Comparison of ENCODE assay signal across 17 cellular contexts in the genomic region with DNA sequence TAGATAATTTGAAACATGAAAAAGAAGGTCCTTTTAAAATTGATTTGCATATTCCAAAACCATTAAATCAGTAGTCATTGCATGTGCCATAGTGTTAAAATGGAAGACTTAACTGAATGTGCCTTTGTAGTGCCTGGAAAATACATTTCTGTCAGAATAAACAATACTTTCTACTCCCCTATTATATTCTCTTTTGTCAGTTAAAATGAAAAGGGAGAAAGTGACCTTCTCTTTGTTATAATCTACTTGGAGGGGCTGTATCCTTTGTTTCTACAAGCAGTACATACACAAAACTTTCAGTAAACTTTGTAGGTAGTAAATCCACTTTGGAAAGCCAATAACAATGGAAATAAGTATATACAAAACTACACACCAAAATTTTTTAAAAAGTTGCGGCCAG.
DNase-seq lines count a peak whose midpoint lies in the region; ATAC-seq and TF ChIP-seq lines count a peak whose summit lies in the region.
"Had no signal": no experiment of that assay in that cellular context is flagged by ENCODE, and none has a peak within 500 bp of the region (broad histone marks: within the 10 kb centered on the region; RNA-seq: fewer than 3 reads in every experiment).

No MANE protein-coding gene starts in this region.

- no peak overlapping the region for H4K91ac ChIP-seq in neuronal stem cell (ENCODE audit: low read depth, low read length, poor library complexity)

- no peak overlapping the region for H2AK5ac ChIP-seq in neuronal stem cell (ENCODE audit: low read depth, low read length)

- H2BK12ac ChIP-seq in neuronal stem cell (ENCODE audit: low read length), result no peak overlapping the region

- POLR2A ChIA-PET in SK-N-SH (lab: Yijun Ruan, JAX), result no interaction called here

- WGBS in SK-N-SH (ENCODE audit: low lambda C conversion rate), result 89% methylated on average over 1 of the region's 1 CpG
- WGBS in hepatocyte (ENCODE audit: low lambda C conversion rate, missing lambda C conversion rate), result 88% methylated on average over 1 of the region's 1 CpG
- WGBS in neuronal stem cell (ENCODE audit: extremely low coverage in 2 of 2, insufficient read length in 2 of 2, insufficient replicate concordance in 1 of 2), 2 donors, result no CpG with 5 or more reads among the region's 1 CpG

- H2BK5ac ChIP-seq in neuronal stem cell (ENCODE audit: low read length), result no peak overlapping the region

- H3K9me2 ChIP-seq in SK-N-SH, result no peaks in the 10 kb centered on the region
- H3K9me2 ChIP-seq in hepatocyte (replicated peaks; ENCODE audit: insufficient read depth), result no peaks in the 10 kb centered on the region

- intact Hi-C loops in colonic mucosa (cut with DNase I), result no loop called here

- H4K20me1 ChIP-seq in SK-N-SH (ENCODE audit: insufficient read depth), result no peaks in the 10 kb centered on the region
- no peaks in the 10 kb centered on the region for H4K20me1 ChIP-seq in hepatocyte (ENCODE audit: insufficient read depth, poor library complexity, severe bottlenecking)
- H4K20me1 ChIP-seq: BLaER1 treated with 17β-estradiol and CSF1 and Interleukin-3, amounts not matched to agents 10 nM and 100 nM had no signal

- TF ChIP-seq CTCF in SK-N-SH (IDR thresholded peaks at IDR 0.05) (no peak), hepatocyte (IDR thresholded peaks at IDR 0.05; ENCODE audit: poor library complexity) (no peak), colonic mucosa (IDR thresholded peaks at IDR 0.05) (no peak)

- no peak overlapping the region for H3K14ac ChIP-seq in neuronal stem cell (ENCODE audit: low read length)

- H3K4me1 ChIP-seq in SK-N-SH (ENCODE audit: control insufficient read depth in 1 of 2, insufficient read depth in 2 of 2, low read depth in 1 of 2, low read length in 1 of 2) (peaks cover 0 to 5% of the 10 kb centered on the region in 2 experiments; a peak in 2 of 4 replicates), hepatocyte (ENCODE audit: insufficient read depth) (no peaks in the 10 kb centered on the region), neuron (ENCODE audit: insufficient read depth, low read length) (peaks cover 22% of the 10 kb centered on the region), colonic mucosa (no peaks in the 10 kb centered on the region), neuronal stem cell (ENCODE audit: control insufficient read depth in 2 of 2, insufficient read depth in 1 of 2, low read depth in 1 of 2, low read length in 2 of 2) (peaks cover 2 to 22% of the 10 kb centered on the region in 2 donors)
- H3K4me1 ChIP-seq: BLaER1 treated with 17β-estradiol and CSF1 and Interleukin-3, amounts not matched to agents 10 nM and 100 nM had no signal

- no peak for TF ChIP-seq EP300 in SK-N-SH (IDR thresholded peaks at IDR 0.05; ENCODE audit: borderline replicate concordance in 1 of 2, low read depth in 1 of 2, low read length in 1 of 2)

- H3K27ac ChIP-seq in SK-N-SH (ENCODE audit: low read depth in 2 of 2, low read length in 1 of 2), result peak overlapping the region in 1 of 2 experiments; percentile 72; a peak in 1 of 4 replicates
- H3K27ac ChIP-seq in SK-N-MC, result no peak overlapping the region
- peak overlapping the region; percentile 68 for H3K27ac ChIP-seq in hepatocyte
- no peak overlapping the region for H3K27ac ChIP-seq in colonic mucosa
- no peak overlapping the region for H3K27ac ChIP-seq in neuronal stem cell (replicated peaks; ENCODE audit: low read length)
- H3K27ac ChIP-seq: BLaER1 treated with 17β-estradiol and CSF1 and Interleukin-3, amounts not matched to agents 10 nM and 100 nM had no signal

- H3K9me3 ChIP-seq in SK-N-SH (no peaks in the 10 kb centered on the region), SK-N-MC (ENCODE audit: low read depth, low read length) (no peaks in the 10 kb centered on the region), hepatocyte (ENCODE audit: low read depth) (no peaks in the 10 kb centered on the region), neuron (ENCODE audit: low read length) (no peaks in the 10 kb centered on the region), colonic mucosa (no peaks in the 10 kb centered on the region), neuronal stem cell (replicated peaks in 1 of 2; ENCODE audit: control insufficient read depth in 2 of 2, insufficient read depth in 1 of 2, low read depth in 1 of 2, low read length in 2 of 2) (no peaks in the 10 kb centered on the region)
- H3K9me3 ChIP-seq: HAP-1 had no signal

- peaks cover 26% of the 10 kb centered on the region for H3F3A ChIP-seq in SK-N-SH (replicated peaks; ENCODE audit: insufficient read depth)

- peaks cover 24% of the 10 kb centered on the region for H3K79me2 ChIP-seq in SK-N-SH (ENCODE audit: insufficient read depth)
- peaks cover 2% of the 10 kb centered on the region for H3K79me2 ChIP-seq in hepatocyte

- no peak overlapping the region for H4K8ac ChIP-seq in neuronal stem cell (ENCODE audit: low read depth, low read length)

- H3K4ac ChIP-seq in neuronal stem cell (ENCODE audit: low read length), result no peak overlapping the region

- H3K9ac ChIP-seq in SK-N-SH (no peak overlapping the region; the same call in 1 of the 2 replicates), SK-N-MC (ENCODE audit: insufficient read length) (no peak overlapping the region), colonic mucosa (ENCODE audit: low read depth in 2 of 2, low read length in 2 of 2) (no peak overlapping the region), neuronal stem cell (ENCODE audit: low read depth, low read length, poor library complexity) (no peak overlapping the region)
- H3K9ac ChIP-seq: BLaER1 treated with 17β-estradiol and CSF1 and Interleukin-3, amounts not matched to agents 10 nM and 100 nM had no signal

- no peak for TF ChIP-seq RAD21 in SK-N-SH (IDR thresholded peaks at IDR 0.05; ENCODE audit: low read length)

- no peak overlapping the region for H3K23ac ChIP-seq in neuronal stem cell (ENCODE audit: low read depth, low read length, poor library complexity)

- H2AFZ ChIP-seq in SK-N-SH (ENCODE audit: low read depth) (peak overlapping the region; percentile 93; the same call in 1 of the 2 replicates), hepatocyte (no peak overlapping the region), neuron (ENCODE audit: low read depth, low read length) (no peak overlapping the region), neuronal stem cell (ENCODE audit: low read length) (no peak overlapping the region)

- H2BK15ac ChIP-seq in neuronal stem cell (ENCODE audit: low read length), result no peak overlapping the region

- ATAC-seq in SK-N-SH treated with all-trans-retinoic acid at 6 μM for 48 hours, result no peak
- ATAC-seq: CD8-positive, alpha-beta T cell; GM12878; HepG2 had no signal

- no peak overlapping the region for H3K18ac ChIP-seq in neuronal stem cell (ENCODE audit: low read length)

- no peak overlapping the region for H2BK120ac ChIP-seq in neuronal stem cell (ENCODE audit: low read depth, low read length)

- H3K36me3 ChIP-seq in SK-N-SH (replicated peaks in 1 of 2; ENCODE audit: control insufficient read depth in 1 of 2, insufficient read depth in 2 of 2, low read length in 1 of 2) (no peaks in the 10 kb centered on the region), SK-N-MC (ENCODE audit: insufficient read depth, low read length) (no peaks in the 10 kb centered on the region), hepatocyte (replicated peaks; ENCODE audit: insufficient read depth, low read depth) (no peaks in the 10 kb centered on the region), neuron (ENCODE audit: insufficient read depth, low read length) (no peaks in the 10 kb centered on the region), colonic mucosa (no peaks in the 10 kb centered on the region), neuronal stem cell (replicated peaks in 1 of 2; ENCODE audit: control insufficient read depth in 2 of 2, insufficient read depth in 2 of 2, low read length in 2 of 2) (no peaks in the 10 kb centered on the region)
- H3K36me3 ChIP-seq: BLaER1 treated with 17β-estradiol and CSF1 and Interleukin-3, amounts not matched to agents 10 nM and 100 nM; HAP-1 had no signal

- H3K4me2 ChIP-seq in SK-N-SH, result peak overlapping the region; percentile 88
- peak overlapping the region; percentile 87 for H3K4me2 ChIP-seq in hepatocyte
- H3K4me2 ChIP-seq in neuronal stem cell (ENCODE audit: insufficient read depth, low read length, poor library complexity, severe bottlenecking), result no peak overlapping the region
- H3K4me2 ChIP-seq: BLaER1 treated with 17β-estradiol and CSF1 and Interleukin-3, amounts not matched to agents 10 nM and 100 nM had no signal

- no peak overlapping the region; a peak in 1 of 4 replicates for H3K4me3 ChIP-seq in SK-N-SH (ENCODE audit: low read depth in 2 of 2, low read length in 1 of 2)
- peak overlapping the region; percentile 89; the same call in 1 of the 2 replicates for H3K4me3 ChIP-seq in SK-N-MC
- H3K4me3 ChIP-seq in hepatocyte, result no peak overlapping the region
- peak overlapping the region; percentile 75 for H3K4me3 ChIP-seq in neuron (ENCODE audit: low read length)
- H3K4me3 ChIP-seq in colonic mucosa, result no peak overlapping the region
- H3K4me3 ChIP-seq in neuronal stem cell (ENCODE audit: low read length in 2 of 2), result no peak overlapping the region
- H3K4me3 ChIP-seq: BLaER1 treated with 17β-estradiol and CSF1 and Interleukin-3, amounts not matched to agents 10 nM and 100 nM; GM12878 had no signal

- CTCF ChIA-PET in SK-N-SH (lab: Yijun Ruan, JAX), result interaction anchor here (1.0 kb wide), 1 partner anchor 538 kb away, joined by 3 read pairs; no protein-coding TSS in a partner anchor

- DNase-seq in SK-N-SH, result no peak
- DNase-seq in SK-N-MC (ENCODE audit: low read depth, low spot score), result no peak
- no peak for DNase-seq in hepatocyte (ENCODE audit: low spot score)
- DNase-seq in NCI-H1092 treated with DMSO at 0.1 percent for 48 hours (lab: John Stamatoyannopoulos, UW), result no peak
- DNase-seq in colonic mucosa, result no peak
- DNase-seq in neuronal stem cell (ENCODE audit: low spot score), result no peak
- DNase-seq: 8988T; Calu3; CD8-positive, alpha-beta T cell; DND-41; EL had no signal

- H3K79me1 ChIP-seq in neuronal stem cell (ENCODE audit: low read depth, low read length), result peaks cover 1% of the 10 kb centered on the region

- H3K27me3 ChIP-seq in SK-N-SH (ENCODE audit: insufficient read depth), result no peaks in the 10 kb centered on the region
- peaks cover 19% of the 10 kb centered on the region for H3K27me3 ChIP-seq in hepatocyte
- no peaks in the 10 kb centered on the region for H3K27me3 ChIP-seq in neuron (ENCODE audit: insufficient read depth, low read length)
- H3K27me3 ChIP-seq in colonic mucosa, result no peaks in the 10 kb centered on the region
- H3K27me3 ChIP-seq in neuronal stem cell (ENCODE audit: control insufficient read depth in 3 of 3, insufficient read depth in 3 of 3, low read depth in 1 of 3, low read length in 3 of 3), result no peaks in the 10 kb centered on the region

TF ChIP-seq in SK-N-SH, 30 proteins besides CTCF, POLR2A, EP300 and RAD21 (continues in another document):
- no peak for TF ChIP-seq CHD2 (IDR thresholded peaks at IDR 0.05; ENCODE audit: low read length, partially characterized antibody)
- TF ChIP-seq SIN3A (IDR thresholded peaks at IDR 0.05; ENCODE audit: borderline replicate concordance, low read depth, low read length), result no peak
- no peak for TF ChIP-seq NFIC (IDR thresholded peaks at IDR 0.05; ENCODE audit: borderline replicate concordance)

TF ChIP-seq in SK-N-SH treated with all-trans-retinoic acid at 6 μM for 48 hours, 23 proteins besides CTCF, POLR2A, EP300 and RAD21 (continues in another document):
- TF ChIP-seq ZNF8 (CRISPR knock-in tag; IDR thresholded peaks at IDR 0.05) (no peak), ISL1 (CRISPR knock-in tag; IDR thresholded peaks at IDR 0.05) (no peak), ESRRG (CRISPR knock-in tag; IDR thresholded peaks at IDR 0.05) (no peak)

Comparison
In these comparisons a context has a peak if more than half of its experiments do, and no peak if none do; other contexts are left out.
1. H3K4me3 ChIP-seq: peak in SK-N-MC (single experiment) and neuron (single experiment); none in SK-N-SH (0 of 2), hepatocyte (single experiment), colonic mucosa (single experiment) and neuronal stem cell (0 of 2).